10 cellular contexts compared by ENCODE assay signal in genomic region chr13:27259831-27260230, GRCh38. TPM values are rescaled to one million over a fixed set of nuclear protein-coding genes. Genes with fewer than 3 reads are reported as not detected.
DNase-seq lines count a peak whose midpoint lies in the region; ATAC-seq, FAIRE-seq and TF ChIP-seq lines count a peak whose summit lies in the region.
"Had no signal": no experiment of that assay in that cellular context is flagged by ENCODE, and none has a peak within 500 bp of the region (broad histone marks: within the 10 kb centered on the region; RNA-seq: fewer than 3 reads in every experiment).

No MANE protein-coding gene starts in this region.

- H4K20me1 ChIP-seq in BLaER1 treated with 17β-estradiol and CSF1 and Interleukin-3, amounts not matched to agents 10 nM and 100 nM, result peaks cover 23 to 92% (median 74%) of the 10 kb centered on the region in 11 experiments; a peak in 20 of 22 replicates
- peaks cover 26% of the 10 kb centered on the region for H4K20me1 ChIP-seq in SU-DHL-6 (ENCODE audit: low read depth, low read length)

- peak overlapping the region in 1 of 11 experiments; percentile 9; a peak in 2 of 22 replicates for H3K9ac ChIP-seq in BLaER1 treated with 17β-estradiol and CSF1 and Interleukin-3, amounts not matched to agents 10 nM and 100 nM
- H3K9ac ChIP-seq in SU-DHL-6 (ENCODE audit: low read length), result no peak overlapping the region

- H3K36me3 ChIP-seq in BLaER1 treated with 17β-estradiol and CSF1 and Interleukin-3, amounts not matched to agents 10 nM and 100 nM, result peaks cover 48 to 89% (median 76%) of the 10 kb centered on the region in 11 experiments
- H3K36me3 ChIP-seq in SU-DHL-6 (ENCODE audit: low read length) (peaks cover 53% of the 10 kb centered on the region; the same call in 1 of the 2 replicates), esophagus muscularis mucosa (peaks cover 23 to 68% (median 50%) of the 10 kb centered on the region in 4 donors)

- peak overlapping the region in 6 of 11 experiments; percentile 7 to 68 (median 32); a peak in 9 of 22 replicates for H3K4me2 ChIP-seq in BLaER1 treated with 17β-estradiol and CSF1 and Interleukin-3, amounts not matched to agents 10 nM and 100 nM
- H3K4me2 ChIP-seq in SU-DHL-6 (ENCODE audit: low read depth, low read length, poor library complexity, severe bottlenecking), result no peak overlapping the region

- in situ Hi-C loops in G401 (cut with HindIII; ENCODE audit: low sequenced_read_pairs), result no loop called here

- peaks cover 86% of the 10 kb centered on the region for H3F3A ChIP-seq in SU-DHL-6 (ENCODE audit: insufficient read depth)

- intact Hi-C loops in esophagus muscularis mucosa (cut with DNase I), result no loop called here

- 73% methylated on average over 2 of the region's 2 CpGs for WGBS in esophagus muscularis mucosa

- no peaks in the 10 kb centered on the region for H3K27me3 ChIP-seq in BLaER1 treated with 17β-estradiol and CSF1 and Interleukin-3, amounts not matched to agents 10 nM and 100 nM
- H3K27me3 ChIP-seq in SU-DHL-6 (ENCODE audit: low read length) (no peaks in the 10 kb centered on the region), esophagus muscularis mucosa (no peaks in the 10 kb centered on the region)

- H3K4me3 ChIP-seq in BLaER1 treated with 17β-estradiol and CSF1 and Interleukin-3, amounts not matched to agents 10 nM and 100 nM, result no peak overlapping the region
- H3K4me3 ChIP-seq in SU-DHL-6 (ENCODE audit: insufficient read depth, low read length, poor library complexity, severe bottlenecking) (no peak overlapping the region), esophagus muscularis mucosa (no peak overlapping the region)

- no peak for TF ChIP-seq EP300 in esophagus muscularis mucosa (IDR thresholded peaks at IDR 0.05)

- no peak for TF ChIP-seq POLR2A in esophagus muscularis mucosa (IDR thresholded peaks at IDR 0.05; ENCODE audit: low read depth)

- ATAC-seq in GM21515 (IDR thresholded peaks at IDR 0.05; ENCODE audit: unreplicated experiment), result peak; percentile 61

- no peaks in the 10 kb centered on the region for H3K9me3 ChIP-seq in BLaER1 treated with 17β-estradiol and CSF1 and Interleukin-3, amounts not matched to agents 10 nM and 100 nM (replicated peaks in 1 of 11)
- H3K9me3 ChIP-seq in SU-DHL-6 (ENCODE audit: insufficient read depth, low read length) (no peaks in the 10 kb centered on the region), esophagus muscularis mucosa (no peaks in the 10 kb centered on the region)

- no peaks in the 10 kb centered on the region for H3K9me2 ChIP-seq in SU-DHL-6 (replicated peaks; ENCODE audit: insufficient read depth, low read length)

- FAIRE-seq in islet of Langerhans (lab: Jason Lieb, UNC), result peak; percentile 9

- H3K27ac ChIP-seq in BLaER1 treated with 17β-estradiol and CSF1 and Interleukin-3, amounts not matched to agents 10 nM and 100 nM, result peak overlapping the region in 8 of 11 experiments; percentile 22 to 71 (median 60); a peak in 12 of 22 replicates
- H3K27ac ChIP-seq in SU-DHL-6 (ENCODE audit: low read depth, low read length), result peak overlapping the region; percentile 58
- peak overlapping the region in 1 of 4 donors; percentile 39 for H3K27ac ChIP-seq in esophagus muscularis mucosa (replicated peaks in 1 of 4)

- TF ChIP-seq CTCF in SU-DHL-6 (IDR thresholded peaks at IDR 0.05; ENCODE audit: insufficient read depth, low read length, poor library complexity, severe bottlenecking) (no peak), esophagus muscularis mucosa (IDR thresholded peaks at IDR 0.05) (no peak)

- H3K4me1 ChIP-seq in BLaER1 treated with 17β-estradiol and CSF1 and Interleukin-3, amounts not matched to agents 10 nM and 100 nM, result peaks cover 0 to 71% (median 27%) of the 10 kb centered on the region in 10 experiments; a peak in 15 of 20 replicates
- peaks cover 19 to 42% (median 32%) of the 10 kb centered on the region in 4 donors for H3K4me1 ChIP-seq in esophagus muscularis mucosa

- H2AFZ ChIP-seq in SU-DHL-6 (ENCODE audit: low read depth, low read length, severe bottlenecking), result no peak overlapping the region

- H3K79me2 ChIP-seq in SU-DHL-6 (ENCODE audit: insufficient read depth, low read length), result peaks cover 22% of the 10 kb centered on the region

- DNase-seq in T-helper 9 cell (no peak), esophagus muscularis mucosa (ENCODE audit: extremely low spot score) (no peak), G401 (ENCODE audit: low spot score) (no peak), epidermal melanocyte (ENCODE audit: insufficient read length, low spot score) (no peak)
- DNase-seq: EL, Kasumi-1 had no signal

RNA-seq across cellular contexts. Expression of gene RPL21, which starts 8.5 kb away (rescaled TPM):
- total RNA-seq in esophagus muscularis mucosa, result 1,000 to 10,000 TPM in 2 of 4 donors, 100 to 1,000 TPM in 2; 432 to 1,374 (median 1,046) TPM
- 1,415 and 1,774 TPM in 2 replicates for total RNA-seq in G401 (2014; rRNA removed; shearing (Covaris generic))

RNA-seq across cellular contexts. Expression of gene RASL11A, which starts 10.8 kb away (rescaled TPM):
- 10 to 100 TPM; 11.2 to 98.9 (median 41.1) TPM for total RNA-seq in esophagus muscularis mucosa
- 2.4 and 5.8 TPM in 2 replicates for total RNA-seq in G401 (2014; rRNA removed; shearing (Covaris generic))
